Comparison of ENCODE assay signal across 1 cellular context in the genomic region with DNA sequence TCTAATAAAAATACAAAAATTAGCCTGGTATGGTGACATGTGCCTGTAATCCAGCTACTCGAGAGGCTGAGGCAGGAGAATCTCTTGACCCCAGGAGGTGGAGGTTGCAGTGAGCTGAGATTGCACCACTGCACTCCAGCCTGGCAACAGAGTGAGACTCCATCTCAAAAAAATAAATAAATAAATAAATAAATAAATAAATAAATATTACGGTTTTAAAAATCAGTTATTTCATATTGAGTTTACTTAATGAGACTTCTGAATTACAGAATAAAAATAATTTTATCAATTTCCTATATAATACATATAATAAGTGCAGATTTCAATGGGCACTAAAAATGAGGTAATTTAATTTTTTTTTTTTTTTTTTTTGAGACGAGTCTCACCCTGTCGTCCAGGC.
TF ChIP-seq lines count a peak whose summit lies in the region.

No MANE protein-coding gene starts in this region.

TF ChIP-seq in HEK293, 187 proteins besides CTCF, POLR2A, EP300 and RAD21 (continued from another document):
- peak; percentile 62 for TF ChIP-seq ZNF555 (tag by site-specific recombination; conservative IDR thresholded peaks at IDR 0.05)
- peak; percentile 33; the same call in 1 of the 2 replicates for TF ChIP-seq ZNF664 (tag by site-specific recombination; IDR thresholded peaks at IDR 0.05)
- peak; percentile 48; the same call in 1 of the 2 replicates for TF ChIP-seq ZNF558 (tag by site-specific recombination; IDR thresholded peaks at IDR 0.05)
- TF ChIP-seq ZNF394 (tag by site-specific recombination; IDR thresholded peaks at IDR 0.05; ENCODE audit: borderline replicate concordance): peak; percentile 87
- TF ChIP-seq ZNF433 (tag by site-specific recombination; IDR thresholded peaks at IDR 0.05; ENCODE audit: low read depth): 0 out of 2 replicates have a peak, but pooled peaks have one; percentile 33
- TF ChIP-seq, protein P1, sequence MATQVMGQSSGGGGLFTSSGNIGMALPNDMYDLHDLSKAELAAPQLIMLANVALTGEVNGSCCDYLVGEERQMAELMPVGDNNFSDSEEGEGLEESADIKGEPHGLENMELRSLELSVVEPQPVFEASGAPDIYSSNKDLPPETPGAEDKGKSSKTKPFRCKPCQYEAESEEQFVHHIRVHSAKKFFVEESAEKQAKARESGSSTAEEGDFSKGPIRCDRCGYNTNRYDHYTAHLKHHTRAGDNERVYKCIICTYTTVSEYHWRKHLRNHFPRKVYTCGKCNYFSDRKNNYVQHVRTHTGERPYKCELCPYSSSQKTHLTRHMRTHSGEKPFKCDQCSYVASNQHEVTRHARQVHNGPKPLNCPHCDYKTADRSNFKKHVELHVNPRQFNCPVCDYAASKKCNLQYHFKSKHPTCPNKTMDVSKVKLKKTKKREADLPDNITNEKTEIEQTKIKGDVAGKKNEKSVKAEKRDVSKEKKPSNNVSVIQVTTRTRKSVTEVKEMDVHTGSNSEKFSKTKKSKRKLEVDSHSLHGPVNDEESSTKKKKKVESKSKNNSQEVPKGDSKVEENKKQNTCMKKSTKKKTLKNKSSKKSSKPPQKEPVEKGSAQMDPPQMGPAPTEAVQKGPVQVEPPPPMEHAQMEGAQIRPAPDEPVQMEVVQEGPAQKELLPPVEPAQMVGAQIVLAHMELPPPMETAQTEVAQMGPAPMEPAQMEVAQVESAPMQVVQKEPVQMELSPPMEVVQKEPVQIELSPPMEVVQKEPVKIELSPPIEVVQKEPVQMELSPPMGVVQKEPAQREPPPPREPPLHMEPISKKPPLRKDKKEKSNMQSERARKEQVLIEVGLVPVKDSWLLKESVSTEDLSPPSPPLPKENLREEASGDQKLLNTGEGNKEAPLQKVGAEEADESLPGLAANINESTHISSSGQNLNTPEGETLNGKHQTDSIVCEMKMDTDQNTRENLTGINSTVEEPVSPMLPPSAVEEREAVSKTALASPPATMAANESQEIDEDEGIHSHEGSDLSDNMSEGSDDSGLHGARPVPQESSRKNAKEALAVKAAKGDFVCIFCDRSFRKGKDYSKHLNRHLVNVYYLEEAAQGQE (tag by site-specific recombination; IDR thresholded peaks at IDR 0.05): 0 out of 2 replicates have a peak, but pooled peaks have one; percentile 51
TF ChIP-seq in HEK293: peak in this region for 17; not testable (repeated sequence) for 170.
